Comparison of ENCODE assay signal across 1 cellular context in genomic region chr12:54611715-54612116, GRCh38.
TF ChIP-seq lines count a peak whose summit lies in the region.

No MANE protein-coding gene starts in this region.

TF ChIP-seq in GM23338, 12 proteins besides CTCF, POLR2A, EP300 and RAD21 (continued from another document):
- TF ChIP-seq, protein P1, sequence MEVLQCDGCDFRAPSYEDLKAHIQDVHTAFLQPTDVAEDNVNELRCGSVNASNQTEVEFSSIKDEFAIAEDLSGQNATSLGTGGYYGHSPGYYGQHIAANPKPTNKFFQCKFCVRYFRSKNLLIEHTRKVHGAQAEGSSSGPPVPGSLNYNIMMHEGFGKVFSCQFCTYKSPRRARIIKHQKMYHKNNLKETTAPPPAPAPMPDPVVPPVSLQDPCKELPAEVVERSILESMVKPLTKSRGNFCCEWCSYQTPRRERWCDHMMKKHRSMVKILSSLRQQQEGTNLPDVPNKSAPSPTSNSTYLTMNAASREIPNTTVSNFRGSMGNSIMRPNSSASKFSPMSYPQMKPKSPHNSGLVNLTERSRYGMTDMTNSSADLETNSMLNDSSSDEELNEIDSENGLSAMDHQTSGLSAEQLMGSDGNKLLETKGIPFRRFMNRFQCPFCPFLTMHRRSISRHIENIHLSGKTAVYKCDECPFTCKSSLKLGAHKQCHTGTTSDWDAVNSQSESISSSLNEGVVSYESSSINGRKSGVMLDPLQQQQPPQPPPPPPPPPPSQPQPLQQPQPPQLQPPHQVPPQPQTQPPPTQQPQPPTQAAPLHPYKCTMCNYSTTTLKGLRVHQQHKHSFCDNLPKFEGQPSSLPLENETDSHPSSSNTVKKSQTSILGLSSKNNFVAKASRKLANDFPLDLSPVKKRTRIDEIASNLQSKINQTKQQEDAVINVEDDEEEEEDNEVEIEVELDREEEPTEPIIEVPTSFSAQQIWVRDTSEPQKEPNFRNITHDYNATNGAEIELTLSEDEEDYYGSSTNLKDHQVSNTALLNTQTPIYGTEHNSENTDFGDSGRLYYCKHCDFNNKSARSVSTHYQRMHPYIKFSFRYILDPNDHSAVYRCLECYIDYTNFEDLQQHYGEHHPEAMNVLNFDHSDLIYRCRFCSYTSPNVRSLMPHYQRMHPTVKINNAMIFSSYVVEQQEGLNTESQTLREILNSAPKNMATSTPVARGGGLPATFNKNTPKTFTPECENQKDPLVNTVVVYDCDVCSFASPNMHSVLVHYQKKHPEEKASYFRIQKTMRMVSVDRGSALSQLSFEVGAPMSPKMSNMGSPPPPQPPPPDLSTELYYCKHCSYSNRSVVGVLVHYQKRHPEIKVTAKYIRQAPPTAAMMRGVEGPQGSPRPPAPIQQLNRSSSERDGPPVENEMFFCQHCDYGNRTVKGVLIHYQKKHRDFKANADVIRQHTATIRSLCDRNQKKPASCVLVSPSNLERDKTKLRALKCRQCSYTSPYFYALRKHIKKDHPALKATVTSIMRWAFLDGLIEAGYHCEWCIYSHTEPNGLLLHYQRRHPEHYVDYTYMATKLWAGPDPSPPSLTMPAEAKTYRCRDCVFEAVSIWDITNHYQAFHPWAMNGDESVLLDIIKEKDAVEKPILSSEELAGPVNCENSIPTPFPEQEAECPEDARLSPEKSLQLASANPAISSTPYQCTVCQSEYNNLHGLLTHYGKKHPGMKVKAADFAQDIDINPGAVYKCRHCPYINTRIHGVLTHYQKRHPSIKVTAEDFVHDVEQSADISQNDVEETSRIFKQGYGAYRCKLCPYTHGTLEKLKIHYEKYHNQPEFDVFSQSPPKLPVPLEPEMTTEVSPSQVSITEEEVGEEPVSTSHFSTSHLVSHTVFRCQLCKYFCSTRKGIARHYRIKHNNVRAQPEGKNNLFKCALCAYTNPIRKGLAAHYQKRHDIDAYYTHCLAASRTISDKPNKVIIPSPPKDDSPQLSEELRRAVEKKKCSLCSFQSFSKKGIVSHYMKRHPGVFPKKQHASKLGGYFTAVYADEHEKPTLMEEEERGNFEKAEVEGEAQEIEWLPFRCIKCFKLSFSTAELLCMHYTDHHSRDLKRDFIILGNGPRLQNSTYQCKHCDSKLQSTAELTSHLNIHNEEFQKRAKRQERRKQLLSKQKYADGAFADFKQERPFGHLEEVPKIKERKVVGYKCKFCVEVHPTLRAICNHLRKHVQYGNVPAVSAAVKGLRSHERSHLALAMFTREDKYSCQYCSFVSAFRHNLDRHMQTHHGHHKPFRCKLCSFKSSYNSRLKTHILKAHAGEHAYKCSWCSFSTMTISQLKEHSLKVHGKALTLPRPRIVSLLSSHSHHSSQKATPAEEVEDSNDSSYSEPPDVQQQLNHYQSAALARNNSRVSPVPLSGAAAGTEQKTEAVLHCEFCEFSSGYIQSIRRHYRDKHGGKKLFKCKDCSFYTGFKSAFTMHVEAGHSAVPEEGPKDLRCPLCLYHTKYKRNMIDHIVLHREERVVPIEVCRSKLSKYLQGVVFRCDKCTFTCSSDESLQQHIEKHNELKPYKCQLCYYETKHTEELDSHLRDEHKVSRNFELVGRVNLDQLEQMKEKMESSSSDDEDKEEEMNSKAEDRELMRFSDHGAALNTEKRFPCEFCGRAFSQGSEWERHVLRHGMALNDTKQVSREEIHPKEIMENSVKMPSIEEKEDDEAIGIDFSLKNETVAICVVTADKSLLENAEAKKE (CRISPR knock-in tag; IDR thresholded peaks at IDR 0.05) = no peak
- no peak for TF ChIP-seq JUNB (IDR thresholded peaks at IDR 0.05; ENCODE audit: unreplicated experiment)
- TF ChIP-seq ETS1 (IDR thresholded peaks at IDR 0.05) = no peak
- no peak for TF ChIP-seq POLR2AphosphoS5 (IDR thresholded peaks at IDR 0.05; ENCODE audit: low read depth)
- TF ChIP-seq EZH2phosphoT487 (IDR thresholded peaks at IDR 0.05; ENCODE audit: unreplicated experiment) = no peak
- no peak for TF ChIP-seq STAT1 (IDR thresholded peaks at IDR 0.05; ENCODE audit: unreplicated experiment)
- TF ChIP-seq REST (IDR thresholded peaks at IDR 0.05; ENCODE audit: unreplicated experiment) = no peak
- no peak for TF ChIP-seq ZNF331 (CRISPR knock-in tag; IDR thresholded peaks at IDR 0.05; ENCODE audit: low read depth)
- no peak for TF ChIP-seq CREB1 (CRISPR knock-in tag; IDR thresholded peaks at IDR 0.05; ENCODE audit: low read depth)
- TF ChIP-seq NANOG (IDR thresholded peaks at IDR 0.05; ENCODE audit: borderline replicate concordance) = no peak
- TF ChIP-seq EZH2 (IDR thresholded peaks at IDR 0.05; ENCODE audit: low read depth, unreplicated experiment) = no peak
